Comparison of ENCODE assay signal across 8 cellular contexts in the genomic region with DNA sequence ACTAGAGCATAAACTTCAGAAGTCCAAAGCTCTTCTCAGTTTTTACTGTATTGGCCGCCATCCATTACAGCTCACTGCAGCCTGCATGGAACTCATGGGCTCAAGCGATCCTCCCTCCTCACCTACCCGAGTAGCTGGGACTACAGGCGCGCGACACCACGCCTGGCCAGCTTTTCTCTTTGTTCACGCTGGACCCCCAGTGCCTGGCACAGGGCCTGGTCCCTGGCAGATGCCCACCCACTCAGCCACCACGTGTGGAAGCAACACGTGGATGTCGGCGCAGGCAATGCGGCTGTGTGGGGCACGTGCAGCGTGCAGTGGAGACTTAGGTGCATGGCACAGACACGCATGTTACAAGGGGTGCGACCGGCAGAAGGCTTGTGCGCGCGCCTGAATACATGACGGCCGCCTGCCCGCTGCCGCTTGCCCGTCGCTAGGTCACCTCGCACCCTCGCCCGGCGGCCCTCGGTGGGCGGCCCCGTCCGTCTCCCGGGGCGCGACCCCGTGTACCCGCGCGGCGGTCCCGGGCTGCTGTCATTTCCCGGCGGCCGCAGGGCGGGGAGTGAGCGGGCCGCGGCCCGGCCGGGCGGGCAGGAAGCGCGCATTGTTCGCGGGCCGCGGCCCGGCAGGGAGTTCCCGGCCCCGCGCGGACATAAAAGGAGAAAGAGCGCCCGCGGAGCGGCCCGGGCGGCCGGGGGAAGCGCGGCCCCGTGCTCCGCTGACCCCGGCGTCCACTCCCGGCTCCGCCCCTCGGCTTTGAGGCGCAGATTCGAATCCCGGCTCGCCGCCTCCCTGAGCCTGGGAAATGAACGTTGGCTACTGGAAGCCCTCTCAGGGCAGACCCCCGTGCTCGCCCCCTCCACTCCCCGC. TPM values are rescaled to one million over a fixed set of nuclear protein-coding genes. Genes with fewer than 3 reads are reported as not detected.
DNase-seq lines count a peak whose midpoint lies in the region; ATAC-seq and TF ChIP-seq lines count a peak whose summit lies in the region.

No MANE protein-coding gene starts in this region.

- H3K4me1 ChIP-seq in gastroesophageal sphincter (peaks cover 0 to 20% (median 4%) of the 10 kb centered on the region in 3 donors), osteoblast (ENCODE audit: insufficient read depth, low read length) (peaks cover 3% of the 10 kb centered on the region)

- H3K4me3 Mint-ChIP-seq in activated CD8-positive, alpha-beta T cell treated with anti-CD3 and anti-CD28 coated beads, Interleukin-2, amount 10 ng/mL, durations not matched to agents 7 days and 5 days, result peak overlapping the region; percentile 69

- H3K4me2 ChIP-seq in osteoblast (ENCODE audit: insufficient read depth, low read length), result peak overlapping the region; percentile 89

- CTCF ChIA-PET in activated CD8-positive, alpha-beta T cell treated with anti-CD3 and anti-CD28 coated beads, Interleukin-2, amount 10 ng/mL, durations not matched to agents 7 days and 5 days (lab: Charles Lee), result interaction anchor here (0.8 to 6.9 kb wide), 5 partner anchors 10 to 249 kb away, joined by 3 to 241 read pairs (median 4); no protein-coding TSS in a partner anchor

- H3K9me3 Mint-ChIP-seq in activated CD8-positive, alpha-beta T cell treated with anti-CD3 and anti-CD28 coated beads, Interleukin-2, amount 10 ng/mL, durations not matched to agents 7 days and 5 days (ENCODE audit: insufficient read depth), result no peaks in the 10 kb centered on the region

- H3K9me3 ChIP-seq in gastroesophageal sphincter (no peaks in the 10 kb centered on the region), osteoblast (ENCODE audit: low read depth, low read length) (no peaks in the 10 kb centered on the region)

- no peaks in the 10 kb centered on the region for H3K36me3 ChIP-seq in gastroesophageal sphincter
- no peaks in the 10 kb centered on the region for H3K36me3 ChIP-seq in osteoblast (ENCODE audit: insufficient read depth, low read length)

- POLR2A ChIA-PET in activated CD8-positive, alpha-beta T cell treated with anti-CD3 and anti-CD28 coated beads, Interleukin-2, amount 10 ng/mL, durations not matched to agents 7 days and 5 days (lab: Charles Lee), result interaction anchor here (0.7 kb wide), 1 partner anchor 215 kb away, joined by 3 read pairs; no protein-coding TSS in a partner anchor

- peaks cover 28% of the 10 kb centered on the region for H3K4me1 Mint-ChIP-seq in activated CD8-positive, alpha-beta T cell treated with anti-CD3 and anti-CD28 coated beads, Interleukin-2, amount 10 ng/mL, durations not matched to agents 7 days and 5 days (ENCODE audit: low read depth)

- H3K27me3 Mint-ChIP-seq in activated CD8-positive, alpha-beta T cell treated with anti-CD3 and anti-CD28 coated beads, Interleukin-2, amount 10 ng/mL, durations not matched to agents 7 days and 5 days (ENCODE audit: low read depth), result peaks cover 13% of the 10 kb centered on the region

- TF ChIP-seq EP300 in gastroesophageal sphincter (IDR thresholded peaks at IDR 0.05), result no peak

- peak overlapping the region; percentile 39 to 61 for H3K4me3 ChIP-seq in gastroesophageal sphincter
- H3K4me3 ChIP-seq in osteoblast (ENCODE audit: insufficient read depth, low read length), result peak overlapping the region; percentile 72

- no peaks in the 10 kb centered on the region for H3K36me3 Mint-ChIP-seq in activated CD8-positive, alpha-beta T cell treated with anti-CD3 and anti-CD28 coated beads, Interleukin-2, amount 10 ng/mL, durations not matched to agents 7 days and 5 days (ENCODE audit: low read depth)

- H3K27me3 ChIP-seq in gastroesophageal sphincter (no peaks in the 10 kb centered on the region), osteoblast (ENCODE audit: insufficient read depth, low read length) (peaks cover 8% of the 10 kb centered on the region)

- H4K20me1 ChIP-seq in osteoblast (ENCODE audit: insufficient read depth, low read length), result no peaks in the 10 kb centered on the region

- peak overlapping the region; percentile 35 for H3K27ac ChIP-seq in 22Rv1
- H3K27ac ChIP-seq in gastroesophageal sphincter, result peak overlapping the region; percentile 1 to 88 (median 82)
- H3K27ac ChIP-seq in osteoblast (ENCODE audit: low read depth, low read length), result no peak overlapping the region

- no peaks in the 10 kb centered on the region for H3K79me2 ChIP-seq in osteoblast (ENCODE audit: insufficient read depth, low read length)

- TF ChIP-seq CTCF in 22Rv1 (IDR thresholded peaks at IDR 0.05) (0 out of 2 replicates have a peak, but pooled peaks have one; percentile 13), gastroesophageal sphincter (IDR thresholded peaks at IDR 0.05) (peak in 3 of 4 experiments; percentile 21 to 25 (median 21)), osteoblast (IDR thresholded peaks at IDR 0.05; ENCODE audit: extremely low read depth, low read depth, low read length) (no peak)

- DNase-seq in activated CD8-positive, alpha-beta T cell treated with anti-CD3 and anti-CD28 coated beads, Interleukin-2, amount 10 ng/mL, durations not matched to agents 7 days and 5 days, result peak; percentile 25
- peak; percentile 91 for DNase-seq in osteoblast (ENCODE audit: insufficient read length, low spot score, missing footprints)
- no peak for DNase-seq in NCI-H2029 treated with DMSO at 0.1 percent for 48 hours (lab: John Stamatoyannopoulos, UW)

- peak overlapping the region; percentile 88 for H2AFZ ChIP-seq in osteoblast (ENCODE audit: low read length)

- peak; percentile 49 for ATAC-seq in GM19372 (IDR thresholded peaks at IDR 0.05; ENCODE audit: low read depth, unreplicated experiment)
- peak; percentile 54 for ATAC-seq in activated CD8-positive, alpha-beta T cell treated with anti-CD3 and anti-CD28 coated beads, Interleukin-2, amount 10 ng/mL, durations not matched to agents 7 days and 5 days
- ATAC-seq in gastroesophageal sphincter, result peak; percentile 76
- ATAC-seq in HG02840 (IDR thresholded peaks at IDR 0.05; ENCODE audit: low FRiP score, unreplicated experiment), result no peak
- ATAC-seq in GM19452 (IDR thresholded peaks at IDR 0.05; ENCODE audit: unreplicated experiment), result no peak

- no peak for TF ChIP-seq POLR2A in gastroesophageal sphincter (IDR thresholded peaks at IDR 0.05)

- 7% methylated on average over 10 of the region's 90 CpGs; no CpG with 5 or more reads in 1 of the 2 donors for WGBS in gastroesophageal sphincter (ENCODE audit: low coverage in 1 of 2), 2 donors

- H3K27ac Mint-ChIP-seq in activated CD8-positive, alpha-beta T cell treated with anti-CD3 and anti-CD28 coated beads, Interleukin-2, amount 10 ng/mL, durations not matched to agents 7 days and 5 days, result peak overlapping the region; percentile 72

RNA-seq across cellular contexts. Expression of a gene that starts 24.1 kb away (rescaled TPM):
- under 1 TPM; 0.26 to 0.37 TPM for total RNA-seq in activated CD8-positive, alpha-beta T cell treated with anti-CD3 and anti-CD28 coated beads, Interleukin-2, amount 10 ng/mL, durations not matched to agents 7 days and 5 days
- total RNA-seq in gastroesophageal sphincter (100 to 1,000 TPM in 1 of 4 donors, 10 to 100 TPM in 3; 15.8 to 154 (median 46.4) TPM), osteoblast (2.5 and 3.2 TPM in 2 replicates)

Comparison
In these comparisons a context has a peak if more than half of its experiments do, and no peak if none do; other contexts are left out.
1. ATAC-seq: peak in GM19372 (single experiment), activated CD8-positive, alpha-beta T cell treated with anti-CD3 and anti-CD28 coated beads, Interleukin-2, amount 10 ng/mL, durations not matched to agents 7 days and 5 days (single experiment) and gastroesophageal sphincter (single experiment); none in HG02840 (single experiment) and GM19452 (single experiment).